8 cellular contexts compared by ENCODE assay signal in genomic region chr2:101308432-101309210, GRCh38. TPM values are rescaled to one million over a fixed set of nuclear protein-coding genes. Genes with fewer than 3 reads are reported as not detected.
A peak's percentile ranks its signal among the peaks of the same experiment; 100 is the strongest.
DNase-seq lines count a peak whose midpoint lies in the region; ATAC-seq and TF ChIP-seq lines count a peak whose summit lies in the region.

Gene RNF149, minus strand, starts transcription at chr2:101308701. Its CDS starts 113 bp downstream, at chr2:101308588.

- no peaks in the 10 kb centered on the region for H3K9me3 Mint-ChIP-seq in activated T-cell treated with anti-CD3 and anti-CD28 coated beads, Interleukin-2, amount 50 U/mL, for 24 hours

- no peaks in the 10 kb centered on the region for H3K27me3 Mint-ChIP-seq in activated T-cell treated with anti-CD3 and anti-CD28 coated beads, Interleukin-2, amount 50 U/mL, for 24 hours

- DNase-seq in DMS53 treated with DMSO at 0.1 percent for 48 hours (lab: John Stamatoyannopoulos, UW; ENCODE audit: unreplicated experiment): peak; percentile 85
- DNase-seq in KG1 (lab: John Stamatoyannopoulos, UW): peak; percentile 91
- peak; percentile 95 for DNase-seq in activated T-cell treated with anti-CD3 and anti-CD28 coated beads, Interleukin-2, amount 50 U/mL, for 24 hours
- peak; percentile 92 for DNase-seq in myocyte (ENCODE audit: low read depth)
- DNase-seq in stimulated activated CD8-positive, alpha-beta memory T cell treated with anti-CD3 and anti-CD28 coated beads, Interleukin-7, amount 100 ng/mL, for 48 hours (ENCODE audit: extremely low read depth in 1 of 2, low read depth in 1 of 2): peak; percentile 82 to 87

- ATAC-seq in GM21723 (IDR thresholded peaks at IDR 0.05; ENCODE audit: unreplicated experiment) (peak; percentile 58), esophagus mucosa (peak; percentile 91)

- peak within 1 kb of the TSS; percentile 91 for H3K4me3 Mint-ChIP-seq in activated T-cell treated with anti-CD3 and anti-CD28 coated beads, Interleukin-2, amount 50 U/mL, for 24 hours

- H3K36me3 Mint-ChIP-seq in activated T-cell treated with anti-CD3 and anti-CD28 coated beads, Interleukin-2, amount 50 U/mL, for 24 hours (ENCODE audit: low read depth): peaks cover 37% of the 10 kb centered on the region

- peaks cover 75% of the 10 kb centered on the region for H3K4me1 Mint-ChIP-seq in activated T-cell treated with anti-CD3 and anti-CD28 coated beads, Interleukin-2, amount 50 U/mL, for 24 hours (ENCODE audit: low read depth)

- H3K27ac Mint-ChIP-seq in activated T-cell treated with anti-CD3 and anti-CD28 coated beads, Interleukin-2, amount 50 U/mL, for 24 hours: peak within 1 kb of the TSS; percentile 99

TF ChIP-seq in PFSK-1, 5 proteins besides CTCF, POLR2A, EP300 and RAD21:
- TF ChIP-seq TAF1 (IDR thresholded peaks at IDR 0.05; ENCODE audit: borderline replicate concordance, insufficient read depth, low read length) (peak; percentile 77), REST (IDR thresholded peaks at IDR 0.05; ENCODE audit: insufficient read depth in 1 of 2, low read depth in 2 of 2, low read length in 2 of 2) (0 out of 4 replicates have a peak, but pooled peaks of 1 of the 2 experiments have one; percentile 4), POLR2AphosphoS5 (IDR thresholded peaks at IDR 0.05; ENCODE audit: low read depth, low read length) (peak; percentile 93), FOXP2 (optimal IDR thresholded peaks at IDR 0.05; ENCODE audit: borderline replicate concordance, extremely low read depth, extremely low read length, insufficient read depth) (peak; percentile 84), SIN3A (IDR thresholded peaks at IDR 0.05; ENCODE audit: borderline replicate concordance, insufficient read depth, low read length) (no peak)

RNA-seq across cellular contexts. Expression of gene RNF149, which starts in this region (rescaled TPM):
- 27.0 TPM for polyA plus RNA-seq in PFSK-1 (2012; ENCODE audit: insufficient read length, low read depth)
- total RNA-seq in esophagus mucosa: 67.0 TPM
- total RNA-seq in myocyte: 32.3 and 40.8 TPM in 2 replicates
- polyA plus RNA-seq in myocyte (2012): 22.3 TPM

Comparison
In these comparisons a context has a peak if more than half of its experiments do, and no peak if none do; other contexts are left out.
1. Peak in every context shown above with its lines: DNase-seq and ATAC-seq.